ENCODE assay signal across 29 cellular contexts in genomic region chr7:91455411-91455810, GRCh38.
"Had no signal": no experiment of that assay in that cellular context is flagged by ENCODE, and none has a peak within 500 bp of the region (broad histone marks: within the 10 kb centered on the region; RNA-seq: fewer than 3 reads in every experiment).

No MANE protein-coding gene starts in this region.

- H3K9me3 ChIP-seq: adrenal gland, body of pancreas had no signal

- H3K4me3 ChIP-seq: adrenal gland, body of pancreas, esophagus muscularis mucosa, gastrocnemius medialis, heart right ventricle had no signal

- H3K4me1 ChIP-seq: adrenal gland, body of pancreas, esophagus muscularis mucosa, foreskin keratinocyte, gastrocnemius medialis had no signal

- ATAC-seq: activated CD8-positive, alpha-beta T cell treated with anti-CD3 and anti-CD28 coated beads for 36 hours; activated naive CD8-positive, alpha-beta T cell treated with anti-CD3 and anti-CD28 coated beads, Interleukin-2, amount 50 U/mL, for 24 hours; activated T-cell treated with anti-CD3 and anti-CD28 coated beads, Interleukin-2, amount 50 U/mL, for 4 hours; activated T-helper 17 cell treated with anti-CD3 and anti-CD28 coated beads, Interleukin-2, amount 50 U/mL, for 72 hours; body of pancreas; effector memory CD8-positive, alpha-beta T cell; foreskin keratinocyte; gastrocnemius medialis; heart right ventricle; WTC11 had no signal

- H3K27ac ChIP-seq: adrenal gland, body of pancreas, esophagus muscularis mucosa, foreskin keratinocyte, gastrocnemius medialis, heart right ventricle, VCaP had no signal

- H3K36me3 ChIP-seq: adrenal gland, esophagus muscularis mucosa, gastrocnemius medialis, heart right ventricle had no signal

- DNase-seq: activated CD4-positive, alpha-beta T cell treated with anti-CD3 and anti-CD28 coated beads for 1 hour; activated CD4-positive, alpha-beta T cell treated with anti-CD3 and anti-CD28 coated beads for 4 hours; activated CD4-positive, alpha-beta T cell treated with anti-CD3 and anti-CD28 coated beads, Interleukin-2, amount 10 ng/mL, durations not matched to agents 7 days and 5 days; activated CD4-positive, alpha-beta T cell treated with anti-CD3 and anti-CD28 coated beads, Interleukin-2, amount 50 U/mL, for 4 hours; activated CD8-positive, alpha-beta memory T cell treated with anti-CD3 and anti-CD28 coated beads for 24 hours; activated CD8-positive, alpha-beta T cell treated with anti-CD3 and anti-CD28 coated beads for 36 hours; activated effector memory CD4-positive, alpha-beta T cell treated with anti-CD3 and anti-CD28 coated beads, Interleukin-2, amount 50 U/mL, for 16 hours; activated naive CD4-positive, alpha-beta T cell treated with anti-CD3 and anti-CD28 coated beads for 36 hours; activated naive CD8-positive, alpha-beta T cell treated with anti-CD3 and anti-CD28 coated beads for 36 hours; activated naive CD8-positive, alpha-beta T cell treated with anti-CD3 and anti-CD28 coated beads, Interleukin-2, amount 50 U/mL, for 24 hours; activated T-cell treated with anti-CD3 and anti-CD28 coated beads, Interleukin-2, amount 50 U/mL, for 4 hours; adrenal gland; amygdala; aorta; body of pancreas; caudate nucleus; cortex of kidney; dermis blood vessel endothelial cell; effector CD4-positive, alpha-beta T cell; effector memory CD8-positive, alpha-beta T cell; erythroblast; foreskin keratinocyte; gastrocnemius medialis; heart right ventricle; T-helper 2 cell had no signal

- H3K27me3 ChIP-seq: adrenal gland, body of pancreas, esophagus muscularis mucosa, foreskin keratinocyte, gastrocnemius medialis, heart right ventricle had no signal
